Comparison of ENCODE assay signal across 13 cellular contexts in the genomic region with DNA sequence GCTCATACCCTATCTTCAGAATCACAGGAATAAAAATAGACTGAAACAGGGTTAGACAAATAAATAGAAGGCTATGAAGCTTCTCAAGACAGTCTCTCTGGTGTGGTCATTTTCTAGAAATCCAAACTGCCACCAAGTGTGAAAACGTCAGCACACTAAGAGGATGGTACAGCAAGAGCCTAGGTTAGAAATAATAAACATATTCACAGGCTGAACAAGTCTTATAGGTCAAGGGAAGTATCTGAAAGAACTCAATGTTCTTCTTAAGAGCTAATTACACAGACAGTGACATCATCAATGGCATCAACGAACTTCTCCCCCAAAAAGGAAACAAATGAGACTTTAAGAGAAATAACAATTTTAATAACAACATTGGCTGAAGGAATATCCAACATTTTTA. TPM values are rescaled to one million over a fixed set of nuclear protein-coding genes. Genes with fewer than 3 reads are reported as not detected.
DNase-seq lines count a peak whose midpoint lies in the region; ATAC-seq and TF ChIP-seq lines count a peak whose summit lies in the region.
"Had no signal": no experiment of that assay in that cellular context is flagged by ENCODE, and none has a peak within 500 bp of the region (broad histone marks: within the 10 kb centered on the region; RNA-seq: fewer than 3 reads in every experiment).

No MANE protein-coding gene starts in this region.

- H3K4me1 Mint-ChIP-seq in CD4-positive, CD25-positive, alpha-beta regulatory T cell: peaks cover 0 to 14% (median 7%) of the 10 kb centered on the region in 4 donors

- H3K9me3 ChIP-seq in CD4-positive, CD25-positive, alpha-beta regulatory T cell (ENCODE audit: control insufficient read depth in 2 of 2, low read length in 2 of 2): no peaks in the 10 kb centered on the region
- H3K9me3 ChIP-seq in HEK293 (ENCODE audit: control insufficient read depth, insufficient read depth, low read depth, low read length): no peaks in the 10 kb centered on the region
- H3K9me3 ChIP-seq: A549; BLaER1 treated with 17β-estradiol and CSF1 and Interleukin-3, amounts not matched to agents 10 nM and 100 nM had no signal

- POLR2A ChIA-PET in HEK293 (lab: Yijun Ruan, JAX): no interaction called here

- peaks cover 11% of the 10 kb centered on the region for H3K4me1 ChIP-seq in CD4-positive, CD25-positive, alpha-beta regulatory T cell (ENCODE audit: control insufficient read depth, insufficient read depth, low read length, poor library complexity, severe bottlenecking)
- no peaks in the 10 kb centered on the region; the same call in 1 of the 2 replicates for H3K4me1 ChIP-seq in HEK293 (ENCODE audit: control insufficient read depth, insufficient read depth, low read length)
- H3K4me1 ChIP-seq: A549 had no signal

- H3K9me3 Mint-ChIP-seq in CD4-positive, CD25-positive, alpha-beta regulatory T cell: no peaks in the 10 kb centered on the region
- H3K9me3 Mint-ChIP-seq: CD4-positive, alpha-beta memory T cell; GM23338 had no signal

- ATAC-seq in CD4-positive, CD25-positive, alpha-beta regulatory T cell (ENCODE audit: low read depth in 2 of 2): no peak

- CTCF ChIA-PET in HEK293 (lab: Yijun Ruan, JAX): interaction anchor here (0.7 to 4.3 kb wide), 17 partner anchors 11 to 324 kb away, joined by 3 to 87 read pairs (median 5); no protein-coding TSS in a partner anchor

- H3K4me3 ChIP-seq in CD4-positive, CD25-positive, alpha-beta regulatory T cell (ENCODE audit: low read depth, low read length): no peak overlapping the region
- no peak overlapping the region for H3K4me3 ChIP-seq in HEK293 (ENCODE audit: low read depth, low read length)
- H3K4me3 ChIP-seq in astrocyte of the spinal cord (ENCODE audit: low read depth, low read length): no peak overlapping the region
- H3K4me3 ChIP-seq: A549; BLaER1 treated with 17β-estradiol and CSF1 and Interleukin-3, amounts not matched to agents 10 nM and 100 nM; GM23338 had no signal

- no peak for TF ChIP-seq CTCF in HEK293 (tag by site-specific recombination; IDR thresholded peaks at IDR 0.05)
- TF ChIP-seq CTCF in astrocyte of the spinal cord (IDR thresholded peaks at IDR 0.05; ENCODE audit: low read depth, low read length): no peak

- H3K36me3 Mint-ChIP-seq in CD4-positive, CD25-positive, alpha-beta regulatory T cell: no peaks in the 10 kb centered on the region
- H3K36me3 Mint-ChIP-seq: CD4-positive, alpha-beta memory T cell had no signal

- peaks cover 2% of the 10 kb centered on the region for H3K27me3 ChIP-seq in CD4-positive, CD25-positive, alpha-beta regulatory T cell (ENCODE audit: control insufficient read depth, insufficient read depth, low read length)
- H3K27me3 ChIP-seq: BLaER1 treated with 17β-estradiol and CSF1 and Interleukin-3, amounts not matched to agents 10 nM and 100 nM had no signal

- no peak for DNase-seq in CD4-positive, CD25-positive, alpha-beta regulatory T cell
- DNase-seq in astrocyte of the spinal cord (ENCODE audit: low read depth, low spot score) (peak; percentile 39), iris pigment epithelial cell (ENCODE audit: low read depth) (peak; percentile 7), posterior vena cava (ENCODE audit: low spot score) (no peak), activated gamma-delta T cell treated with Interleukin-2 at 50 U/mL for 16 hours (no peak), 8988T (no peak)
- DNase-seq: DMS153, DMS79 treated with DMSO at 0.1 percent for 48 hours had no signal

- no peak overlapping the region for H3K4me3 Mint-ChIP-seq in CD4-positive, CD25-positive, alpha-beta regulatory T cell
- H3K4me3 Mint-ChIP-seq: CD4-positive, alpha-beta memory T cell; GM23338 had no signal

- H3K27ac ChIP-seq in CD4-positive, CD25-positive, alpha-beta regulatory T cell (ENCODE audit: insufficient read depth, low read length, poor library complexity, severe bottlenecking): no peak overlapping the region
- H3K27ac ChIP-seq in HEK293 (ENCODE audit: extremely low read depth, low read depth, low read length): no peak overlapping the region
- H3K27ac ChIP-seq: A549; BLaER1 treated with 17β-estradiol and CSF1 and Interleukin-3, amounts not matched to agents 10 nM and 100 nM had no signal

- intact Hi-C loops in posterior vena cava (cut with DNase I): loop anchor here in 1 of 2 donors (10.0 kb wide), 1 partner anchor 255 kb away; no protein-coding TSS in a partner anchor

- no peaks in the 10 kb centered on the region for H3K27me3 Mint-ChIP-seq in CD4-positive, CD25-positive, alpha-beta regulatory T cell
- H3K27me3 Mint-ChIP-seq: CD4-positive, alpha-beta memory T cell had no signal

- H3K36me3 ChIP-seq in CD4-positive, CD25-positive, alpha-beta regulatory T cell (ENCODE audit: control insufficient read depth, insufficient read depth, low read length): no peaks in the 10 kb centered on the region
- no peaks in the 10 kb centered on the region for H3K36me3 ChIP-seq in HEK293 (ENCODE audit: control insufficient read depth in 2 of 2, insufficient read depth in 1 of 2, low read length in 2 of 2)
- H3K36me3 ChIP-seq: BLaER1 treated with 17β-estradiol and CSF1 and Interleukin-3, amounts not matched to agents 10 nM and 100 nM had no signal

- H3K27ac Mint-ChIP-seq in CD4-positive, CD25-positive, alpha-beta regulatory T cell: peak overlapping the region in 2 of 3 donors; percentile 22 to 28
- H3K27ac Mint-ChIP-seq: GM23338 had no signal

- in situ Hi-C loops in astrocyte of the spinal cord (cut with HindIII; ENCODE audit: low sequenced_read_pairs): no loop called here

TF ChIP-seq in HEK293, 187 proteins besides CTCF, POLR2A, EP300 and RAD21:
- TF ChIP-seq, protein P1, sequence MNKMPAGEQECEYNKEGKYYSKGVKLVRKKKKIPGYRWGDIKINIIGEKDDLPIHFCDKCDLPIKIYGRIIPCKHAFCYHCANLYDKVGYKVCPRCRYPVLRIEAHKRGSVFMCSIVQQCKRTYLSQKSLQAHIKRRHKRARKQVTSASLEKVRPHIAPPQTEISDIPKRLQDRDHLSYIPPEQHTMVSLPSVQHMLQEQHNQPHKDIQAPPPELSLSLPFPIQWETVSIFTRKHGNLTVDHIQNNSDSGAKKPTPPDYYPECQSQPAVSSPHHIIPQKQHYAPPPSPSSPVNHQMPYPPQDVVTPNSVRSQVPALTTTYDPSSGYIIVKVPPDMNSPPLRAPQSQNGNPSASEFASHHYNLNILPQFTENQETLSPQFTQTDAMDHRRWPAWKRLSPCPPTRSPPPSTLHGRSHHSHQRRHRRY (tag by site-specific recombination; IDR thresholded peaks at IDR 0.05): no peak
- 0 out of 2 replicates have a peak, but pooled peaks have one; percentile 26 for TF ChIP-seq ZNF629 (tag by site-specific recombination; IDR thresholded peaks at IDR 0.05)
TF ChIP-seq in HEK293: peak in this region for 1.

RNA-seq across cellular contexts. Expression of gene PLPP6, which starts 22.7 kb away (rescaled TPM):
- total RNA-seq in CD4-positive, CD25-positive, alpha-beta regulatory T cell: 7.3 TPM
- 1 to 10 TPM; 5.0 to 9.6 (median 8.9) TPM for polyA plus RNA-seq in CD4-positive, CD25-positive, alpha-beta regulatory T cell
- 1 to 10 TPM; 4.3 to 4.9 TPM for total RNA-seq in posterior vena cava

RNA-seq across cellular contexts. Expression of gene SPATA6L, which starts 26.9 kb away (rescaled TPM):
- 2.5 TPM for total RNA-seq in CD4-positive, CD25-positive, alpha-beta regulatory T cell
- 1 to 10 TPM in 2 of 4 donors, under 1 TPM in 2; 0.21 to 1.9 (median 0.99) TPM for polyA plus RNA-seq in CD4-positive, CD25-positive, alpha-beta regulatory T cell
- 1 to 10 TPM; 3.0 to 3.7 TPM for total RNA-seq in posterior vena cava
- polyA plus RNA-seq: CD4-positive, alpha-beta memory T cell had no signal

RNA-seq across cellular contexts. Expression of gene CDC37L1, which starts 39.9 kb away (rescaled TPM):
- total RNA-seq in CD4-positive, CD25-positive, alpha-beta regulatory T cell: 26.2 TPM
- 10 to 100 TPM; 14.3 to 27.3 (median 22.6) TPM for polyA plus RNA-seq in CD4-positive, CD25-positive, alpha-beta regulatory T cell
- 10 to 100 TPM; 36.2 to 39.7 TPM for total RNA-seq in posterior vena cava

Comparison
In these comparisons a context has a peak if more than half of its experiments do, and no peak if none do; other contexts are left out.
1. DNase-seq: peak in astrocyte of the spinal cord (single experiment) and iris pigment epithelial cell (single experiment); none in CD4-positive, CD25-positive, alpha-beta regulatory T cell (0 of 3), posterior vena cava (single experiment), activated gamma-delta T cell treated with Interleukin-2 at 50 U/mL for 16 hours (single experiment) and 8988T (single experiment).